ENCODE assay signal across 8 cellular contexts in genomic region chr10:80460399-80461207, GRCh38. TPM values are rescaled to one million over a fixed set of nuclear protein-coding genes. Genes with fewer than 3 reads are reported as not detected.
DNase-seq lines count a peak whose midpoint lies in the region; ATAC-seq and TF ChIP-seq lines count a peak whose summit lies in the region.

No MANE protein-coding gene starts in this region.

- H3K79me2 ChIP-seq in PC-9 (ENCODE audit: low read depth) (peaks cover 98% of the 10 kb centered on the region), Karpas-422 (ENCODE audit: low read length) (no peaks in the 10 kb centered on the region)

- H3K4me2 ChIP-seq in PC-9 (peak overlapping the region; percentile 95), Karpas-422 (ENCODE audit: low read depth, low read length, poor library complexity, severe bottlenecking) (no peak overlapping the region)

- peaks cover 67% of the 10 kb centered on the region for H4K20me1 ChIP-seq in PC-9 (ENCODE audit: insufficient read depth)
- H4K20me1 ChIP-seq in Karpas-422 (ENCODE audit: insufficient read depth, low read depth, low read length) = peaks cover 8% of the 10 kb centered on the region; the same call in 1 of the 2 replicates

- peaks cover 54% of the 10 kb centered on the region for H3F3A ChIP-seq in PC-9 (ENCODE audit: insufficient read depth, low read depth)

- no peaks in the 10 kb centered on the region for H3K27me3 Mint-ChIP-seq in activated CD4-positive, alpha-beta T cell treated with anti-CD3 and anti-CD28 coated beads, Interleukin-2, amount 10 ng/mL, durations not matched to agents 24 days and 14 days

- H3K4me3 ChIP-seq in PC-9 = peak overlapping the region; percentile 51
- peak overlapping the region; percentile 45 for H3K4me3 ChIP-seq in epithelial cell of esophagus (ENCODE audit: low read length)
- H3K4me3 ChIP-seq in muscle layer of colon (ENCODE audit: low read depth in 1 of 2, low read length in 2 of 2) = no peak overlapping the region
- H3K4me3 ChIP-seq in Karpas-422 (ENCODE audit: low read length) = no peak overlapping the region

- H2AFZ ChIP-seq in PC-9 = no peak overlapping the region
- H2AFZ ChIP-seq in Karpas-422 (ENCODE audit: low read length) = no peak overlapping the region

- H3K9me2 ChIP-seq in PC-9 (ENCODE audit: insufficient read depth) (no peaks in the 10 kb centered on the region), Karpas-422 (replicated peaks; ENCODE audit: insufficient read depth, low read length) (no peaks in the 10 kb centered on the region)

- intact Hi-C loops in activated CD4-positive, alpha-beta T cell treated with anti-CD3 and anti-CD28 coated beads, Interleukin-2, amount 10 ng/mL, durations not matched to agents 24 days and 14 days (cut with micrococcal nuclease) = no loop called here
- intact Hi-C loops in PC-9 (cut with micrococcal nuclease; ENCODE audit: unreplicated experiment) = loop anchor here (1.0 to 10.0 kb wide), 3 partner anchors 11 to 256 kb away; partner anchors contain the start of gene ANXA11

- DNase-seq in activated CD4-positive, alpha-beta T cell treated with anti-CD3 and anti-CD28 coated beads, Interleukin-2, amount 10 ng/mL, durations not matched to agents 24 days and 14 days = peak; percentile 66
- no peak for DNase-seq in activated CD4-positive, alpha-beta T cell treated with anti-CD3 and anti-CD28 coated beads, Interleukin-2, amount 50 U/mL, for 4 hours
- DNase-seq in PC-9 (peak; percentile 96 to 98), epithelial cell of esophagus (ENCODE audit: low read depth) (peak; percentile 97), Karpas-422 (no peak)

- H3K9ac ChIP-seq in muscle layer of colon (ENCODE audit: low read length) = no peak overlapping the region
- no peak overlapping the region for H3K9ac ChIP-seq in Karpas-422 (ENCODE audit: low read length)

- TF ChIP-seq CTCF in PC-9 (conservative IDR thresholded peaks at IDR 0.05) (no peak), epithelial cell of esophagus (IDR thresholded peaks at IDR 0.05; ENCODE audit: insufficient read depth, low read depth, low read length, missing control alignments) (peak; percentile 20)

- H3K4me3 Mint-ChIP-seq in activated CD4-positive, alpha-beta T cell treated with anti-CD3 and anti-CD28 coated beads, Interleukin-2, amount 10 ng/mL, durations not matched to agents 24 days and 14 days = peak overlapping the region; percentile 98

- H3K4me1 Mint-ChIP-seq in activated CD4-positive, alpha-beta T cell treated with anti-CD3 and anti-CD28 coated beads, Interleukin-2, amount 10 ng/mL, durations not matched to agents 24 days and 14 days = peaks cover 90% of the 10 kb centered on the region

- no TSS peak for BruUV-seq in PC-9 (replicated peaks; lab: Mats Ljungman, UMichigan)

- H3K27ac Mint-ChIP-seq in activated CD4-positive, alpha-beta T cell treated with anti-CD3 and anti-CD28 coated beads, Interleukin-2, amount 10 ng/mL, durations not matched to agents 24 days and 14 days = peak overlapping the region; percentile 88

- peaks cover 27% of the 10 kb centered on the region for H3K36me3 Mint-ChIP-seq in activated CD4-positive, alpha-beta T cell treated with anti-CD3 and anti-CD28 coated beads, Interleukin-2, amount 10 ng/mL, durations not matched to agents 24 days and 14 days (ENCODE audit: low read depth)

- CTCF ChIA-PET in PC-9 (lab: Charles Lee) = interaction anchor here (0.9 to 3.8 kb wide), 4 partner anchors 11 to 44 kb away, joined by 3 to 36 read pairs (median 6); no protein-coding TSS in a partner anchor

- no peak for ATAC-seq in HG02759 (IDR thresholded peaks at IDR 0.05; ENCODE audit: unreplicated experiment)
- no peak for ATAC-seq in GM21717 (IDR thresholded peaks at IDR 0.05; ENCODE audit: unreplicated experiment)

- H3K9me3 ChIP-seq in PC-9 (ENCODE audit: insufficient read depth, low read depth) = no peaks in the 10 kb centered on the region
- no peaks in the 10 kb centered on the region for H3K9me3 ChIP-seq in muscle layer of colon (ENCODE audit: low read length)
- no peaks in the 10 kb centered on the region for H3K9me3 ChIP-seq in Karpas-422 (ENCODE audit: low read length)

- H3K9me3 Mint-ChIP-seq in activated CD4-positive, alpha-beta T cell treated with anti-CD3 and anti-CD28 coated beads, Interleukin-2, amount 10 ng/mL, durations not matched to agents 24 days and 14 days = no peaks in the 10 kb centered on the region

- peaks cover 98% of the 10 kb centered on the region for H3K4me1 ChIP-seq in PC-9 (replicated peaks; ENCODE audit: insufficient read depth)
- H3K4me1 ChIP-seq in muscle layer of colon (ENCODE audit: insufficient read depth, low read length) = peaks cover 92% of the 10 kb centered on the region
- peaks cover 13% of the 10 kb centered on the region for H3K4me1 ChIP-seq in Karpas-422 (ENCODE audit: low read length)

- H3K36me3 ChIP-seq in PC-9 (ENCODE audit: low read depth) (peaks cover 15% of the 10 kb centered on the region), muscle layer of colon (ENCODE audit: insufficient read depth, low read length) (no peaks in the 10 kb centered on the region), Karpas-422 (ENCODE audit: insufficient read depth, low read length) (no peaks in the 10 kb centered on the region)

- H3K27ac ChIP-seq in PC-9 (peak overlapping the region; percentile 82), muscle layer of colon (ENCODE audit: low read depth, low read length) (peak overlapping the region; percentile 73), Karpas-422 (ENCODE audit: low read length) (no peak overlapping the region)

- POLR2A ChIA-PET in PC-9 (lab: Charles Lee; ENCODE audit: unreplicated experiment) = interaction anchor here (0.8 to 1.2 kb wide), 5 partner anchors 9 to 256 kb away, joined by 3 to 7 read pairs (median 3); no protein-coding TSS in a partner anchor

- H3K27me3 ChIP-seq in PC-9 (ENCODE audit: insufficient read depth, low read depth) (no peaks in the 10 kb centered on the region), muscle layer of colon (ENCODE audit: control insufficient read depth in 1 of 2, insufficient read depth in 2 of 2, low read length in 2 of 2) (no peaks in the 10 kb centered on the region), Karpas-422 (ENCODE audit: low read length) (0 out of 2 replicates have a peak, but pooled peaks cover 3% of the 10 kb centered on the region)

RNA-seq across cellular contexts. Expression of gene TSPAN14, which starts 6.5 kb away (rescaled TPM):
- total RNA-seq in activated CD4-positive, alpha-beta T cell treated with anti-CD3 and anti-CD28 coated beads, Interleukin-2, amount 10 ng/mL, durations not matched to agents 24 days and 14 days = 57.8 and 61.7 TPM in 2 replicates
- total RNA-seq in PC-9 (2021) = 114 and 135 TPM in 2 replicates
- 3.4 TPM in 2 replicates for total RNA-seq in Karpas-422 (2014; rRNA removed; shearing (Covaris generic); ENCODE audit: low replicate concordance)

RNA-seq across cellular contexts. Expression of gene PRXL2A, which starts 52.3 kb away (rescaled TPM):
- total RNA-seq in activated CD4-positive, alpha-beta T cell treated with anti-CD3 and anti-CD28 coated beads, Interleukin-2, amount 10 ng/mL, durations not matched to agents 24 days and 14 days = 14.8 and 16.4 TPM in 2 replicates
- 88.7 and 105 TPM in 2 replicates for total RNA-seq in PC-9 (2021)
- total RNA-seq in Karpas-422 (2014; rRNA removed; shearing (Covaris generic); ENCODE audit: low replicate concordance) = 1.7 and 7.2 TPM in 2 replicates

Comparison
In these comparisons a context has a peak if more than half of its experiments do, and no peak if none do; other contexts are left out.
1. DNase-seq: peak in activated CD4-positive, alpha-beta T cell treated with anti-CD3 and anti-CD28 coated beads, Interleukin-2, amount 10 ng/mL, durations not matched to agents 24 days and 14 days (single experiment), PC-9 (2 of 2) and epithelial cell of esophagus (single experiment); none in activated CD4-positive, alpha-beta T cell treated with anti-CD3 and anti-CD28 coated beads, Interleukin-2, amount 50 U/mL, for 4 hours (0 of 2) and Karpas-422 (single experiment).
2. H3K4me3 ChIP-seq: peak in PC-9 (single experiment) and epithelial cell of esophagus (single experiment); none in muscle layer of colon (0 of 2) and Karpas-422 (single experiment).
3. RNA of gene TSPAN14, which starts 6.5 kb away (total RNA-seq): 114 to 135 TPM in PC-9 and 57.8 to 61.7 TPM in activated CD4-positive, alpha-beta T cell treated with anti-CD3 and anti-CD28 coated beads, Interleukin-2, amount 10 ng/mL, durations not matched to agents 24 days and 14 days; 3.4 TPM in Karpas-422; every median in the first group is over 10 times any median in the second.